In the genomic region with DNA sequence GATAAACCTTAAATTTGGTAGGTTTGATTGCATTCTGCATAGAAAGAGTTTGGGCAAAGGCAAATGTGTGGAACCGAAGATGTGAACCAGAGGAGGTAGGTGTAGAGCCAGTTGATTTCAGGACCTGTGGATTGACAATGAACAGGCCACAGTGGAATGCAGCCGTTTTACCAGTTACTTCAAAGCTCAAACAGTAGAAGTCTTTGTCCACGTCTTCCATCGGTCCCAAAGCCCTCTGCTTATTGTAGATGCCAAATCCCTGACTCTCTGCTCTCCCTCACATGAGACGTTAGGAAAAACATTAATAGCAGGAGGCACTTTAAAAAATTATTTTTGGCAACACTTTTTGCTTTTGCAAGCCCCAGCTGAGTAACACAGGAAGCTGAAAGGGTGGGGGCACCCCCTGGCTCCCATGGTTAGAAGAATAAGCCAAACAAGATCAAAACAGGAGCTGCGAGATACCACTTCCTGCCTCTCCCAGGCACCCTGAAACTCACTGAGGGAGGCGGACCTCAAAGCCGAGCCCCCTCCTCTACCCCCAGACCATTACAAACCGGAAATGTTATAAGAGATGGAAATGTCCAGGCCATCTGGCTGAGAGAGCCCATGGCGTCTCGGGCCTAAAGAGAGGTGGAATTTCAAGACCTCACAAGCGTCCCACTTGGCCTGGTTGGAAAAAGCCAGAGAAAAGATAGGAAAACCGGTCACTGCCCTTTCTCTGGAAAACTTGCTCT, we compare ENCODE assay signal across 1 cellular context.
TF ChIP-seq lines count a peak whose summit lies in the region.

No MANE protein-coding gene starts in this region.

TF ChIP-seq in K562, 482 proteins besides CTCF, POLR2A, EP300 and RAD21:
- 0 out of 2 replicates have a peak, but pooled peaks have one; percentile 57 for TF ChIP-seq ZNF76 (CRISPR knock-in tag; IDR thresholded peaks at IDR 0.05; ENCODE audit: borderline replicate concordance)
- TF ChIP-seq, protein P1, sequence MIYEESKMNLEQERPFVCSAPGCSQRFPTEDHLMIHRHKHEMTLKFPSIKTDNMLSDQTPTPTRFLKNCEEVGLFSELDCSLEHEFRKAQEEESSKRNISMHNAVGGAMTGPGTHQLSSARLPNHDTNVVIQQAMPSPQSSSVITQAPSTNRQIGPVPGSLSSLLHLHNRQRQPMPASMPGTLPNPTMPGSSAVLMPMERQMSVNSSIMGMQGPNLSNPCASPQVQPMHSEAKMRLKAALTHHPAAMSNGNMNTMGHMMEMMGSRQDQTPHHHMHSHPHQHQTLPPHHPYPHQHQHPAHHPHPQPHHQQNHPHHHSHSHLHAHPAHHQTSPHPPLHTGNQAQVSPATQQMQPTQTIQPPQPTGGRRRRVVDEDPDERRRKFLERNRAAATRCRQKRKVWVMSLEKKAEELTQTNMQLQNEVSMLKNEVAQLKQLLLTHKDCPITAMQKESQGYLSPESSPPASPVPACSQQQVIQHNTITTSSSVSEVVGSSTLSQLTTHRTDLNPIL (CRISPR knock-in tag; IDR thresholded peaks at IDR 0.05), result no peak; the same call in 1 of the 2 replicates
- TF ChIP-seq HDAC3 (IDR thresholded peaks at IDR 0.05; ENCODE audit: borderline replicate concordance, partially characterized antibody), result no peak
- TF ChIP-seq SMARCC2 (IDR thresholded peaks at IDR 0.05; ENCODE audit: low read depth), result no peak
- 0 out of 2 replicates have a peak, but pooled peaks have one; percentile 28 for TF ChIP-seq SMAD4 (CRISPR knock-in tag; conservative IDR thresholded peaks at IDR 0.05)
- TF ChIP-seq ERF (CRISPR knock-in tag; IDR thresholded peaks at IDR 0.05), result peak; percentile 10; the same call in 1 of the 2 replicates
- TF ChIP-seq RHOXF2B (CRISPR knock-in tag; conservative IDR thresholded peaks at IDR 0.05), result no peak
- TF ChIP-seq, protein P2, sequence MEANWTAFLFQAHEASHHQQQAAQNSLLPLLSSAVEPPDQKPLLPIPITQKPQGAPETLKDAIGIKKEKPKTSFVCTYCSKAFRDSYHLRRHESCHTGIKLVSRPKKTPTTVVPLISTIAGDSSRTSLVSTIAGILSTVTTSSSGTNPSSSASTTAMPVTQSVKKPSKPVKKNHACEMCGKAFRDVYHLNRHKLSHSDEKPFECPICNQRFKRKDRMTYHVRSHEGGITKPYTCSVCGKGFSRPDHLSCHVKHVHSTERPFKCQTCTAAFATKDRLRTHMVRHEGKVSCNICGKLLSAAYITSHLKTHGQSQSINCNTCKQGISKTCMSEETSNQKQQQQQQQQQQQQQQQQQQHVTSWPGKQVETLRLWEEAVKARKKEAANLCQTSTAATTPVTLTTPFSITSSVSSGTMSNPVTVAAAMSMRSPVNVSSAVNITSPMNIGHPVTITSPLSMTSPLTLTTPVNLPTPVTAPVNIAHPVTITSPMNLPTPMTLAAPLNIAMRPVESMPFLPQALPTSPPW (CRISPR knock-in tag; IDR thresholded peaks at IDR 0.05), result peak; percentile 84
- TF ChIP-seq NCOA1 (IDR thresholded peaks at IDR 0.05; ENCODE audit: low read depth), result no peak
- TF ChIP-seq PML (IDR thresholded peaks at IDR 0.05; ENCODE audit: low read length), result no peak
- no peak for TF ChIP-seq TAF7 (tag; IDR thresholded peaks at IDR 0.05)
- TF ChIP-seq, protein P3, sequence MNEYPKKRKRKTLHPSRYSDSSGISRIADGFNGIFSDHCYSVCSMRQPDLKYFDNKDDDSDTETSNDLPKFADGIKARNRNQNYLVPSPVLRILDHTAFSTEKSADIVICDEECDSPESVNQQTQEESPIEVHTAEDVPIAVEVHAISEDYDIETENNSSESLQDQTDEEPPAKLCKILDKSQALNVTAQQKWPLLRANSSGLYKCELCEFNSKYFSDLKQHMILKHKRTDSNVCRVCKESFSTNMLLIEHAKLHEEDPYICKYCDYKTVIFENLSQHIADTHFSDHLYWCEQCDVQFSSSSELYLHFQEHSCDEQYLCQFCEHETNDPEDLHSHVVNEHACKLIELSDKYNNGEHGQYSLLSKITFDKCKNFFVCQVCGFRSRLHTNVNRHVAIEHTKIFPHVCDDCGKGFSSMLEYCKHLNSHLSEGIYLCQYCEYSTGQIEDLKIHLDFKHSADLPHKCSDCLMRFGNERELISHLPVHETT (CRISPR knock-in tag; conservative IDR thresholded peaks at IDR 0.05 in 1 of 2, IDR thresholded peaks at IDR 0.05 in 1 of 2), result peak in 1 of 2 experiments; percentile 70; a peak in 1 of 4 replicates
- TF ChIP-seq TBL1XR1 (IDR thresholded peaks at IDR 0.05; ENCODE audit: low read length in 2 of 2), result no peak
- no peak for TF ChIP-seq ZNF77 (CRISPR knock-in tag; IDR thresholded peaks at IDR 0.05)
- no peak for TF ChIP-seq E4F1 (CRISPR knock-in tag; IDR thresholded peaks at IDR 0.05; ENCODE audit: borderline replicate concordance)
- no peak for TF ChIP-seq NONO (IDR thresholded peaks at IDR 0.05; ENCODE audit: low read depth in 2 of 2, low read length in 1 of 2)
- TF ChIP-seq ZNF263 (CRISPR knock-in tag; IDR thresholded peaks at IDR 0.05; ENCODE audit: borderline replicate concordance), result no peak
- no peak for TF ChIP-seq CREM (IDR thresholded peaks at IDR 0.05; ENCODE audit: low read depth)
- no peak for TF ChIP-seq SMARCE1 (IDR thresholded peaks at IDR 0.05)
- TF ChIP-seq, protein P4, sequence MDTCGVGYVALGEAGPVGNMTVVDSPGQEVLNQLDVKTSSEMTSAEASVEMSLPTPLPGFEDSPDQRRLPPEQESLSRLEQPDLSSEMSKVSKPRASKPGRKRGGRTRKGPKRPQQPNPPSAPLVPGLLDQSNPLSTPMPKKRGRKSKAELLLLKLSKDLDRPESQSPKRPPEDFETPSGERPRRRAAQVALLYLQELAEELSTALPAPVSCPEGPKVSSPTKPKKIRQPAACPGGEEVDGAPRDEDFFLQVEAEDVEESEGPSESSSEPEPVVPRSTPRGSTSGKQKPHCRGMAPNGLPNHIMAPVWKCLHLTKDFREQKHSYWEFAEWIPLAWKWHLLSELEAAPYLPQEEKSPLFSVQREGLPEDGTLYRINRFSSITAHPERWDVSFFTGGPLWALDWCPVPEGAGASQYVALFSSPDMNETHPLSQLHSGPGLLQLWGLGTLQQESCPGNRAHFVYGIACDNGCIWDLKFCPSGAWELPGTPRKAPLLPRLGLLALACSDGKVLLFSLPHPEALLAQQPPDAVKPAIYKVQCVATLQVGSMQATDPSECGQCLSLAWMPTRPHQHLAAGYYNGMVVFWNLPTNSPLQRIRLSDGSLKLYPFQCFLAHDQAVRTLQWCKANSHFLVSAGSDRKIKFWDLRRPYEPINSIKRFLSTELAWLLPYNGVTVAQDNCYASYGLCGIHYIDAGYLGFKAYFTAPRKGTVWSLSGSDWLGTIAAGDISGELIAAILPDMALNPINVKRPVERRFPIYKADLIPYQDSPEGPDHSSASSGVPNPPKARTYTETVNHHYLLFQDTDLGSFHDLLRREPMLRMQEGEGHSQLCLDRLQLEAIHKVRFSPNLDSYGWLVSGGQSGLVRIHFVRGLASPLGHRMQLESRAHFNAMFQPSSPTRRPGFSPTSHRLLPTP (IDR thresholded peaks at IDR 0.05; ENCODE audit: borderline replicate concordance, extremely low read depth, insufficient read length), result no peak
- no peak for TF ChIP-seq ELF2 (CRISPR knock-in tag; IDR thresholded peaks at IDR 0.05)
- TF ChIP-seq CBX5 (IDR thresholded peaks at IDR 0.05; ENCODE audit: borderline replicate concordance, low read depth), result no peak
- 0 out of 2 replicates have a peak, but pooled peaks have one; percentile 35 for TF ChIP-seq FOSL1 (tag; conservative IDR thresholded peaks at IDR 0.05)
- TF ChIP-seq, protein P5, sequence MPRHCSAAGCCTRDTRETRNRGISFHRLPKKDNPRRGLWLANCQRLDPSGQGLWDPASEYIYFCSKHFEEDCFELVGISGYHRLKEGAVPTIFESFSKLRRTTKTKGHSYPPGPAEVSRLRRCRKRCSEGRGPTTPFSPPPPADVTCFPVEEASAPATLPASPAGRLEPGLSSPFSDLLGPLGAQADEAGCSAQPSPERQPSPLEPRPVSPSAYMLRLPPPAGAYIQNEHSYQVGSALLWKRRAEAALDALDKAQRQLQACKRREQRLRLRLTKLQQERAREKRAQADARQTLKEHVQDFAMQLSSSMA (CRISPR knock-in tag; IDR thresholded peaks at IDR 0.05), result 0 out of 2 replicates have a peak, but pooled peaks have one; percentile 13
- TF ChIP-seq GABPA (tag; conservative IDR thresholded peaks at IDR 0.05; ENCODE audit: low read depth), result peak; percentile 82
- TF ChIP-seq KLF13 (tag; IDR thresholded peaks at IDR 0.05; ENCODE audit: borderline replicate concordance, low read depth), result no peak
- peak; percentile 55; the same call in 1 of the 2 replicates for TF ChIP-seq ZNF766 (CRISPR knock-in tag; conservative IDR thresholded peaks at IDR 0.05)
- peak; percentile 42; the same call in 1 of the 2 replicates for TF ChIP-seq ZBTB9 (CRISPR knock-in tag; IDR thresholded peaks at IDR 0.05)
- no peak for TF ChIP-seq TRIM24 (IDR thresholded peaks at IDR 0.05)
- no peak for TF ChIP-seq ATF7 (IDR thresholded peaks at IDR 0.05)
- TF ChIP-seq PHTF2 (CRISPR knock-in tag; IDR thresholded peaks at IDR 0.05), result no peak
- peak; percentile 77 for TF ChIP-seq ZNF589 (CRISPR knock-in tag; IDR thresholded peaks at IDR 0.05; ENCODE audit: low read depth)
- peak; percentile 58; the same call in 1 of the 2 replicates for TF ChIP-seq ZNF175 (CRISPR knock-in tag; IDR thresholded peaks at IDR 0.05; ENCODE audit: low read depth)
- no peak for TF ChIP-seq PRDM10 (IDR thresholded peaks at IDR 0.05; ENCODE audit: partially characterized antibody)
- no peak for TF ChIP-seq ZNF408 (CRISPR knock-in tag; IDR thresholded peaks at IDR 0.05; ENCODE audit: low read depth)
- TF ChIP-seq JUNB (CRISPR knock-in tag; conservative IDR thresholded peaks at IDR 0.05), result no peak
- TF ChIP-seq ZNF584 (CRISPR knock-in tag; IDR thresholded peaks at IDR 0.05; ENCODE audit: low read depth), result 0 out of 2 replicates have a peak, but pooled peaks have one; percentile 22
- no peak for TF ChIP-seq NR2C2 (CRISPR knock-in tag; IDR thresholded peaks at IDR 0.05)
- TF ChIP-seq NR2C2 (tag; IDR thresholded peaks at IDR 0.05), result peak; percentile 57; the same call in 1 of the 2 replicates
- peak; percentile 33 to 73; a peak in 2 of 4 replicates for TF ChIP-seq MAZ (CRISPR knock-in tag; conservative IDR thresholded peaks at IDR 0.05 in 1 of 2, IDR thresholded peaks at IDR 0.05 in 1 of 2)
